ENCODE assay signal across 22 cellular contexts in genomic region chr9:129505270-129505881, GRCh38.
"Had no signal": no experiment of that assay in that cellular context is flagged by ENCODE, and none has a peak within 500 bp of the region (broad histone marks: within the 10 kb centered on the region; RNA-seq: fewer than 3 reads in every experiment).

No MANE protein-coding gene starts in this region.

- H3K4me1 ChIP-seq: prostate gland had no signal

- H3K4me3 ChIP-seq: cardiac muscle cell, left lung, lung, prostate gland, right atrium auricular region, skin epidermis, stomach, suprapubic skin, tibial nerve, uterus had no signal

- H3K27me3 ChIP-seq: cardiac muscle cell, left lung, right atrium auricular region, stomach, suprapubic skin, tibial nerve, uterus had no signal

- ATAC-seq: activated T-cell treated with anti-CD3 and anti-CD28 coated beads, Interleukin-2, amount 50 U/mL, for 72 hours; left lung; naive thymus-derived CD4-positive, alpha-beta T cell; stimulated activated memory B cell treated with anti-CD40 and anti-IgM and Interleukin-4, amounts not matched to agents 10 μg/mL and 1 μg/mL and 100 μg/mL, for 72 hours had no signal

- DNase-seq: activated CD4-positive, alpha-beta memory T cell treated with anti-CD3 and anti-CD28 coated beads for 36 hours; activated CD4-positive, alpha-beta T cell treated with anti-CD3 and anti-CD28 coated beads for 48 hours; activated effector memory CD4-positive, alpha-beta T cell treated with Interleukin-2 at 50 U/mL for 16 hours; activated naive CD4-positive, alpha-beta T cell treated with anti-CD3 and anti-CD28 coated beads for 36 hours; activated naive CD8-positive, alpha-beta T cell treated with anti-CD3 and anti-CD28 coated beads, Interleukin-2, amount 10 ng/mL, durations not matched to agents 7 days and 5 days; activated T-cell treated with anti-CD3 and anti-CD28 coated beads, Interleukin-2, amount 50 U/mL, for 72 hours; amygdala; dermis blood vessel endothelial cell; effector CD8-positive, alpha-beta T cell; foreskin melanocyte; naive thymus-derived CD4-positive, alpha-beta T cell; stomach; uterus had no signal

- H3K9me3 ChIP-seq: left lung, prostate gland, right atrium auricular region, suprapubic skin, tibial nerve, uterus had no signal

- H3K27ac ChIP-seq: cardiac muscle cell, left lung, prostate gland, right atrium auricular region, skin epidermis, stomach, suprapubic skin, uterus had no signal

- H3K36me3 ChIP-seq: cardiac muscle cell, prostate gland, uterus had no signal
